Comparison of ENCODE assay signal across 20 cellular contexts in genomic region chr1:176694713-176695112, GRCh38.
DNase-seq lines count a peak whose midpoint lies in the region; ATAC-seq and TF ChIP-seq lines count a peak whose summit lies in the region.
"Had no signal": no experiment of that assay in that cellular context is flagged by ENCODE, and none has a peak within 500 bp of the region (broad histone marks: within the 10 kb centered on the region; RNA-seq: fewer than 3 reads in every experiment).

No MANE protein-coding gene starts in this region.

- H3K27ac Mint-ChIP-seq in WTC11 = no peak overlapping the region
- H3K27ac Mint-ChIP-seq: CD4-positive, alpha-beta T cell had no signal

- H3K36me3 Mint-ChIP-seq in WTC11 = no peaks in the 10 kb centered on the region

- ATAC-seq in heart left ventricle (no peak), left ventricle myocardium superior (no peak), WTC11 (peak; percentile 59)
- ATAC-seq: A549, GM12878 had no signal

- no peaks in the 10 kb centered on the region for H3K27me3 Mint-ChIP-seq in WTC11 (ENCODE audit: low read depth)
- H3K27me3 Mint-ChIP-seq: CD4-positive, alpha-beta T cell had no signal

- no peak for TF ChIP-seq CTCF in heart left ventricle (IDR thresholded peaks at IDR 0.05)
- TF ChIP-seq CTCF in WTC11 (IDR thresholded peaks at IDR 0.05) = no peak
- no peak for TF ChIP-seq CTCF in transverse colon (IDR thresholded peaks at IDR 0.05)
- TF ChIP-seq CTCF in adrenal gland (IDR thresholded peaks at IDR 0.05) = no peak
- no peak for TF ChIP-seq CTCF in breast epithelium (IDR thresholded peaks at IDR 0.05)

- TF ChIP-seq POLR2A in heart left ventricle (IDR thresholded peaks at IDR 0.05) (no peak), transverse colon (IDR thresholded peaks at IDR 0.05) (no peak), adrenal gland (IDR thresholded peaks at IDR 0.05) (no peak), breast epithelium (IDR thresholded peaks at IDR 0.05) (no peak)

- DNase-seq in heart left ventricle = no peak
- DNase-seq in left ventricle myocardium superior = no peak
- peak; percentile 14 for DNase-seq in WTC11 (ENCODE audit: low spot score)
- no peak for DNase-seq in transverse colon
- DNase-seq in adrenal gland = no peak
- no peak for DNase-seq in breast epithelium (ENCODE audit: low spot score in 2 of 2)
- DNase-seq: CD4-positive, alpha-beta T cell; DMS153; GM23248; HCEC 1CT; IMR-90; Karpas-422; NCI-H1417 treated with DMSO at 0.1 percent for 48 hours; NCI-H2029; NCI-H446 treated with DMSO at 0.1 percent for 48 hours; NCI-H748 treated with DMSO at 0.1 percent for 48 hours; NK-92 treated with Interleukin-12 subunit alpha and Interleukin-12 subunit beta, amount 100 ng/mL, for 24 hours had no signal

- no peak overlapping the region for H3K4me3 Mint-ChIP-seq in WTC11
- H3K4me3 Mint-ChIP-seq: CD4-positive, alpha-beta T cell had no signal

- no peaks in the 10 kb centered on the region for H3K9me3 ChIP-seq in heart left ventricle
- H3K9me3 ChIP-seq in muscle layer of duodenum (ENCODE audit: control insufficient read depth in 1 of 2, low read length in 2 of 2) = no peaks in the 10 kb centered on the region
- no peaks in the 10 kb centered on the region for H3K9me3 ChIP-seq in transverse colon
- H3K9me3 ChIP-seq in adrenal gland (replicated peaks in 1 of 3) = no peaks in the 10 kb centered on the region
- H3K9me3 ChIP-seq in breast epithelium = no peaks in the 10 kb centered on the region
- H3K9me3 ChIP-seq: A549 had no signal

- no peaks in the 10 kb centered on the region for H3K36me3 ChIP-seq in heart left ventricle
- no peaks in the 10 kb centered on the region for H3K36me3 ChIP-seq in muscle layer of duodenum (ENCODE audit: control insufficient read depth in 1 of 2, insufficient read depth in 2 of 2, low read length in 2 of 2)
- H3K36me3 ChIP-seq in transverse colon = no peaks in the 10 kb centered on the region
- H3K36me3 ChIP-seq in adrenal gland (replicated peaks in 1 of 2) = no peaks in the 10 kb centered on the region
- H3K36me3 ChIP-seq in breast epithelium = no peaks in the 10 kb centered on the region

- peaks cover 26% of the 10 kb centered on the region for H3K4me1 Mint-ChIP-seq in WTC11

- peaks cover 0 to 35% (median 11%) of the 10 kb centered on the region in 12 donors for H3K4me1 ChIP-seq in heart left ventricle
- peaks cover 0 to 5% of the 10 kb centered on the region in 2 donors for H3K4me1 ChIP-seq in muscle layer of duodenum (ENCODE audit: control insufficient read depth in 1 of 2, insufficient read depth in 2 of 2, low read length in 2 of 2)
- peaks cover 0 to 6% (median 4%) of the 10 kb centered on the region in 4 donors for H3K4me1 ChIP-seq in transverse colon
- no peaks in the 10 kb centered on the region for H3K4me1 ChIP-seq in adrenal gland (replicated peaks in 1 of 2)
- H3K4me1 ChIP-seq in breast epithelium = no peaks in the 10 kb centered on the region
- H3K4me1 ChIP-seq: A549 had no signal

- intact Hi-C loops in heart left ventricle (cut with DNase I) (loop anchor here in 9 of 10 donors (5.0 to 10.0 kb wide), 10 partner anchors 37 to 833 kb away; no protein-coding TSS in a partner anchor), left ventricle myocardium superior (cut with micrococcal nuclease) (loop anchor here (5.0 to 10.0 kb wide), 2 partner anchors 132 to 150 kb away; no protein-coding TSS in a partner anchor), transverse colon (cut with DNase I; ENCODE audit: low total_unique reads) (loop anchor here (5.0 kb wide), 1 partner anchor 163 kb away; no protein-coding TSS in a partner anchor), adrenal gland (cut with DNase I) (loop anchor here (5.0 to 10.0 kb wide), 3 partner anchors 132 to 150 kb away; no protein-coding TSS in a partner anchor), breast epithelium (cut with DNase I; ENCODE audit: low total_unique reads) (no loop called here)

- WGBS in heart left ventricle, 4 donors = 51 to 59% (median 55%) methylated on average over 2 of the region's 2 CpGs
- WGBS in transverse colon (ENCODE audit: low coverage in 1 of 2), 2 donors = 20 to 59% methylated on average over 1 to 2 of the region's 2 CpGs
- 76 to 84% (median 82%) methylated on average over 2 of the region's 2 CpGs for WGBS in adrenal gland, 4 donors

- in situ Hi-C loops in transverse colon (cut with MboI; ENCODE audit: low pct_ligation_motif_present in 1 of 4, low pct_unique_long_range_greater_than_20kb in 1 of 4, low sequenced_read_pairs in 3 of 4) = loop anchor here in 1 of 4 donors (10.0 kb wide), 1 partner anchor 140 kb away; no protein-coding TSS in a partner anchor

- H3K4me3 ChIP-seq in heart left ventricle = no peak overlapping the region
- H3K4me3 ChIP-seq in muscle layer of duodenum (ENCODE audit: low read depth in 1 of 2, low read length in 2 of 2) = no peak overlapping the region
- H3K4me3 ChIP-seq in transverse colon = no peak overlapping the region
- no peak overlapping the region for H3K4me3 ChIP-seq in adrenal gland
- H3K4me3 ChIP-seq in breast epithelium = no peak overlapping the region
- H3K4me3 ChIP-seq: A549, GM12878, GM23248 had no signal

- POLR2A ChIA-PET in WTC11 (lab: Charles Lee) = no interaction called here

- CTCF ChIA-PET in WTC11 (lab: Charles Lee) = interaction anchor here (0.6 kb wide), 1 partner anchor 51 kb away, joined by 3 read pairs; no protein-coding TSS in a partner anchor

- H3K27me3 ChIP-seq in heart left ventricle (no peaks in the 10 kb centered on the region), muscle layer of duodenum (ENCODE audit: low read depth, low read length) (no peaks in the 10 kb centered on the region), transverse colon (no peaks in the 10 kb centered on the region), adrenal gland (no peaks in the 10 kb centered on the region), breast epithelium (no peaks in the 10 kb centered on the region)

- TF ChIP-seq EP300 in transverse colon (IDR thresholded peaks at IDR 0.05; ENCODE audit: low read depth) = peak; percentile 75

- H3K9me3 Mint-ChIP-seq in WTC11 = no peaks in the 10 kb centered on the region
- H3K9me3 Mint-ChIP-seq: CD4-positive, alpha-beta T cell had no signal

- H3K27ac ChIP-seq in heart left ventricle (peak overlapping the region; percentile 64 to 92 (median 83)), muscle layer of duodenum (ENCODE audit: low read length) (peak overlapping the region; percentile 50), transverse colon (peak overlapping the region; percentile 55 to 75 (median 66)), adrenal gland (no peak overlapping the region), breast epithelium (no peak overlapping the region)
- H3K27ac ChIP-seq: A549, GM23248 had no signal

TF ChIP-seq in WTC11, 78 proteins besides CTCF, POLR2A, EP300 and RAD21:
- no peak for TF ChIP-seq SMAD4 (CRISPR knock-in tag; IDR thresholded peaks at IDR 0.05)

Comparison
In these comparisons a context has a peak if more than half of its experiments do, and no peak if none do; other contexts are left out.
1. H3K27ac ChIP-seq: peak in heart left ventricle (12 of 12), muscle layer of duodenum (single experiment) and transverse colon (4 of 4); none in adrenal gland (0 of 5) and breast epithelium (0 of 2).